In genomic region chr5:15694694-15695093, GRCh38 we compare ENCODE assay signal across 15 cellular contexts.
DNase-seq lines count a peak whose midpoint lies in the region; TF ChIP-seq lines count a peak whose summit lies in the region.
"Had no signal": no experiment of that assay in that cellular context is flagged by ENCODE, and none has a peak within 500 bp of the region (broad histone marks: within the 10 kb centered on the region; RNA-seq: fewer than 3 reads in every experiment).

No MANE protein-coding gene starts in this region.

- no peaks in the 10 kb centered on the region for H3K27me3 Mint-ChIP-seq in mesothelial cell of epicardium (ENCODE audit: low read depth)
- H3K27me3 Mint-ChIP-seq: stimulated activated naive CD8-positive, alpha-beta T cell treated with anti-CD3 and anti-CD28 coated beads, Interleukin-15, Interleukin-2, amounts not matched to agents 100 ng/mL and 50 ng/mL, for 24 hours had no signal

- H3K4me1 Mint-ChIP-seq in mesothelial cell of epicardium, result peaks cover 41% of the 10 kb centered on the region

- peak; percentile 31 for DNase-seq in LNCaP clone FGC (ENCODE audit: low read depth)
- peak; percentile 59 for DNase-seq in fibroblast of gingiva (ENCODE audit: low read depth)
- DNase-seq in mesothelial cell of epicardium (ENCODE audit: low spot score in 2 of 2, unreplicated experiment in 2 of 2), result no peak
- DNase-seq in kidney glomerular epithelial cell (lab: John Stamatoyannopoulos, UW), result no peak
- no peak for DNase-seq in inferior parietal cortex (ENCODE audit: extremely low spot score)
- DNase-seq in DMS153 (lab: John Stamatoyannopoulos, UW), result no peak
- no peak for DNase-seq in NCI-H1930 (lab: John Stamatoyannopoulos, UW)
- DNase-seq: activated CD8-positive, alpha-beta memory T cell treated with anti-CD3 and anti-CD28 coated beads for 24 hours; activated naive CD4-positive, alpha-beta T cell treated with anti-CD3 and anti-CD28 coated beads for 36 hours; colonic mucosa; NCI-H2029; stimulated activated CD4-positive, alpha-beta T cell treated with anti-CD3 and anti-CD28 coated beads, Interleukin-4, amount 100 ng/mL, for 24 hours had no signal

- no peaks in the 10 kb centered on the region for H3K9me3 Mint-ChIP-seq in mesothelial cell of epicardium
- H3K9me3 Mint-ChIP-seq: activated naive CD4-positive, alpha-beta T cell treated with anti-CD3 and anti-CD28 coated beads for 36 hours had no signal

- peak overlapping the region; percentile 88 for H3K27ac Mint-ChIP-seq in mesothelial cell of epicardium
- H3K27ac Mint-ChIP-seq: activated naive CD4-positive, alpha-beta T cell treated with anti-CD3 and anti-CD28 coated beads for 36 hours; stimulated activated naive CD8-positive, alpha-beta T cell treated with anti-CD3 and anti-CD28 coated beads, Interleukin-15, Interleukin-2, amounts not matched to agents 100 ng/mL and 50 ng/mL, for 24 hours had no signal

- no peak for TF ChIP-seq CTCF in LNCaP clone FGC (IDR thresholded peaks at IDR 0.05; ENCODE audit: control insufficient read depth, extremely low read depth, insufficient read depth)
- TF ChIP-seq CTCF in mesothelial cell of epicardium (IDR thresholded peaks at IDR 0.05; ENCODE audit: unreplicated experiment), result no peak

- peak overlapping the region; percentile 25 for H3K27ac ChIP-seq in temporal lobe (ENCODE audit: low read depth, low read length)

- H3K4me3 Mint-ChIP-seq in mesothelial cell of epicardium, result no peak overlapping the region
- H3K4me3 Mint-ChIP-seq: activated naive CD4-positive, alpha-beta T cell treated with anti-CD3 and anti-CD28 coated beads for 36 hours; stimulated activated naive CD8-positive, alpha-beta T cell treated with anti-CD3 and anti-CD28 coated beads, Interleukin-15, Interleukin-2, amounts not matched to agents 100 ng/mL and 50 ng/mL, for 24 hours had no signal

- H3K36me3 Mint-ChIP-seq in mesothelial cell of epicardium, result peaks cover 4% of the 10 kb centered on the region

- H3K4me3 ChIP-seq in LNCaP clone FGC (ENCODE audit: low read depth, low read length), result no peak overlapping the region
- H3K4me3 ChIP-seq: colonic mucosa, gastroesophageal sphincter had no signal

Comparison
In these comparisons a context has a peak if more than half of its experiments do, and no peak if none do; other contexts are left out.
1. DNase-seq: peak in LNCaP clone FGC (single experiment) and fibroblast of gingiva (single experiment); none in mesothelial cell of epicardium (0 of 2), kidney glomerular epithelial cell (single experiment), inferior parietal cortex (single experiment), DMS153 (single experiment) and NCI-H1930 (0 of 2).